Comparison of ENCODE assay signal across 17 cellular contexts in the genomic region with DNA sequence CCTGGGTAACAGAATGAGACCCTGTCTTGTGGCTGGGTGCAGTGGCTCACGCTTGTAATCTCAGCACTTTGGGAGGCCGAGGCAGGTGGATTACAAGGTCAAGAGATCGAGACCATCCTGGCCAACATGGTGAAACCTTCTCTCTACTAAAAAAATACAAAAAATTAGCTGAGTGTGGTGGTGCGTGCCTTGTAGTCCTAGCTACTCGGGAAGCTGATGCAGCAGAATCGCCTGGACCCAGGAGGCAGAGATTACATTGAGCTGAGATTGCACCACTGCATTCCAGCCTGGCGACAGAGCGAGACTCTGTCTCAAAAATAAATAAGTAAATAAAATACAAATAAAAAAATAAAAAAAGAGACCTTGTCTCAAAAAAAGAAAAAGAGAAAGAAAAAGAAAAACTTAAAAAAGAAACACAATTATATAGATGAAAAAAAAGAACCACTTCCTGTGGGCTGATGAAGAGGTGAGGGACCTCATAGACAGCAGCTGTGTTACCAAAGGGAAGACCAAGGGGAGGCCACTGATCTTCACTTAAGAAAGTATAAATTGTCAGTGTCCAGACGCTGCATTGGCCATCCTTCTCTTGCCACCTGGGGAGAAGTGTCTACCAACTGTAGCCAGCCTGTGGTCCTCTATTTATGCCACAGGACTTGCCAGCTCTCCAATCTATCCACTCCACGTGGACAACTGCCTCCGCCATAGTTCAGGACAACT. TPM values are rescaled to one million over a fixed set of nuclear protein-coding genes. Genes with fewer than 3 reads are reported as not detected.
"Had no signal": no experiment of that assay in that cellular context is flagged by ENCODE, and none has a peak within 500 bp of the region (broad histone marks: within the 10 kb centered on the region; RNA-seq: fewer than 3 reads in every experiment).

No MANE protein-coding gene starts in this region.

- H3K27ac ChIP-seq: gastrocnemius medialis, sigmoid colon, stomach, thoracic aorta, transverse colon had no signal

- H3K9me3 ChIP-seq: gastrocnemius medialis, sigmoid colon, stomach, thoracic aorta, transverse colon had no signal

- H3K27me3 ChIP-seq: gastrocnemius medialis, sigmoid colon, stomach, transverse colon had no signal

- DNase-seq: cortex of kidney; effector memory CD4-positive, alpha-beta T cell; gastrocnemius medialis; glutamatergic neuron; kidney glomerular epithelial cell; naive thymus-derived CD4-positive, alpha-beta T cell; posterior cingulate gyrus; sigmoid colon; small intestine; stimulated activated CD4-positive, alpha-beta T cell treated with anti-CD3 and anti-CD28 coated beads, Interleukin-12 subunit alpha, Interleukin-12 subunit beta, amount 100 ng/mL, for 4 hours; stimulated activated naive CD4-positive, alpha-beta T cell; stomach; substantia nigra; transverse colon had no signal

- H3K4me1 ChIP-seq: gastrocnemius medialis, sigmoid colon had no signal

- H3K9me3 Mint-ChIP-seq: naive thymus-derived CD4-positive, alpha-beta T cell had no signal

- H3K36me3 ChIP-seq: gastrocnemius medialis, sigmoid colon, stomach, thoracic aorta, transverse colon had no signal

- H3K27me3 Mint-ChIP-seq: naive thymus-derived CD4-positive, alpha-beta T cell had no signal

- H3K27ac Mint-ChIP-seq: naive thymus-derived CD4-positive, alpha-beta T cell had no signal

- ATAC-seq: esophagus mucosa; gastrocnemius medialis; naive thymus-derived CD4-positive, alpha-beta T cell had no signal

- H3K4me3 ChIP-seq: gastrocnemius medialis, sigmoid colon, stomach, thoracic aorta, transverse colon had no signal

RNA-seq across cellular contexts. Expression of gene TMC7, which starts 33.1 kb away (rescaled TPM):
- total RNA-seq: mononuclear cell had no signal
